In the genomic region with DNA sequence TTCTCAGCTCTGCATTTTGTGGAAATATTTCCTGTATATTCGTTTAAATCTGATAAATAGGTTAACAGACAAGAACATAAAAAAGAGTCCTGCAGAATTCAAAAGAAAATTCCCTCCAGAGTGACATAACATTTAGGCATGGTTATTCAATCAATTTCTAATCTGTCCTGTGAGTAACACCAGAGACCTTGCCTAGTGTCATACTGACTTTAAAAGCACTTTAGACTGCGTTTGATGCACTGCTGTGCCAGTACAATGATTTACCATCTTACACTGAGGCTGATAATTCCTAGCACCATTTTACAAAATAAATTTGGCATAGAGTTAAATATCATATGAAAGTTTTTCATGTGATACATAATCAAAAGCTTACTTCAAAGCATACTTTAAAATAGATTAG, we compare ENCODE assay signal across 24 cellular contexts. TPM values are rescaled to one million over a fixed set of nuclear protein-coding genes. Genes with fewer than 3 reads are reported as not detected.
DNase-seq lines count a peak whose midpoint lies in the region; ATAC-seq, FAIRE-seq and TF ChIP-seq lines count a peak whose summit lies in the region.
"Had no signal": no experiment of that assay in that cellular context is flagged by ENCODE, and none has a peak within 500 bp of the region (broad histone marks: within the 10 kb centered on the region; RNA-seq: fewer than 3 reads in every experiment).

No MANE protein-coding gene starts in this region.

- H3K4me1 ChIP-seq in GM12878 (ENCODE audit: control insufficient read depth, insufficient read depth, low read length), result no peaks in the 10 kb centered on the region
- no peaks in the 10 kb centered on the region for H3K4me1 ChIP-seq in HepG2 (ENCODE audit: insufficient read depth, low read length)
- H3K4me1 ChIP-seq: BE2C; BLaER1 treated with 17β-estradiol and CSF1 and Interleukin-3, amounts not matched to agents 10 nM and 100 nM had no signal

- no peak overlapping the region for H3K9ac ChIP-seq in GM12878 (ENCODE audit: control insufficient read depth, insufficient read depth, low read length)
- H3K9ac ChIP-seq in HepG2 (ENCODE audit: insufficient read depth, low read depth, low read length), result no peak overlapping the region
- H3K9ac ChIP-seq: BLaER1 treated with 17β-estradiol and CSF1 and Interleukin-3, amounts not matched to agents 10 nM and 100 nM had no signal

- H4K20me1 ChIP-seq in GM12878 (ENCODE audit: control insufficient read depth, insufficient read depth) (no peaks in the 10 kb centered on the region), HepG2 (ENCODE audit: insufficient read depth, low read length) (peaks cover 10% of the 10 kb centered on the region)
- H4K20me1 ChIP-seq: BLaER1 treated with 17β-estradiol and CSF1 and Interleukin-3, amounts not matched to agents 10 nM and 100 nM had no signal

- no TSS peak for BruUV-seq in GM12878 (replicated peaks; lab: Mats Ljungman, UMichigan)
- BruUV-seq in HepG2 (replicated peaks; lab: Mats Ljungman, UMichigan), result no TSS peak

- H3K4me3 ChIP-seq in GM12878 (no peak overlapping the region), HepG2 (replicated peaks in 1 of 3; ENCODE audit: insufficient read depth in 1 of 3, low read depth in 2 of 3, low read length in 3 of 3) (no peak overlapping the region)
- H3K4me3 ChIP-seq: BLaER1 treated with 17β-estradiol and CSF1 and Interleukin-3, amounts not matched to agents 10 nM and 100 nM; GM23338 had no signal

- CTCF ChIA-PET in GM12878 (lab: Yijun Ruan, JAX) (interaction anchor here (1.3 to 1.7 kb wide), 2 partner anchors 12 to 16 kb away, joined by 5 to 15 read pairs; no protein-coding TSS in a partner anchor), HepG2 (lab: Yijun Ruan, JAX; ENCODE audit: low intra/inter-chr PET ratio, low total read pairs) (no interaction called here)

- no peak for TF ChIP-seq POLR2A in GM12878 (IDR thresholded peaks at IDR 0.05; ENCODE audit: low read depth, low read length)
- no peak for TF ChIP-seq POLR2A in HepG2 (IDR thresholded peaks at IDR 0.05; ENCODE audit: insufficient read depth in 1 of 2, low read depth in 2 of 2, low read length in 2 of 2)

- in situ Hi-C loops in GM12878 (cut with MboI), result no loop called here
- in situ Hi-C loops in HepG2 (cut with HindIII; ENCODE audit: extremely low pct_ligation_motif_present, low pct_unique_long_range_greater_than_20kb), result no loop called here

- intact Hi-C loops in GM12878 (cut with micrococcal nuclease; ENCODE audit: unreplicated experiment), result no loop called here
- intact Hi-C loops in HepG2 (cut with micrococcal nuclease; ENCODE audit: unreplicated experiment), result no loop called here

- SMC1A ChIA-PET in GM12878 (lab: Charles Lee; ENCODE audit: uncharacterized antibody, unreplicated experiment), result interaction anchor here (0.7 to 1.7 kb wide), 5 partner anchors 12 to 564 kb away, joined by 3 to 5 read pairs (median 3); no protein-coding TSS in a partner anchor

- no peaks in the 10 kb centered on the region for H3K27me3 ChIP-seq in GM12878 (replicated peaks in 1 of 2; ENCODE audit: control insufficient read depth in 2 of 2, insufficient read depth in 2 of 2, low read length in 1 of 2)
- H3K27me3 ChIP-seq in HepG2 (ENCODE audit: control insufficient read depth in 1 of 2, insufficient read depth in 2 of 2, low read length in 2 of 2), result no peaks in the 10 kb centered on the region
- H3K27me3 ChIP-seq: BE2C; BLaER1 treated with 17β-estradiol and CSF1 and Interleukin-3, amounts not matched to agents 10 nM and 100 nM had no signal

- POLR2A ChIA-PET in GM12878 (lab: Charles Lee) (no interaction called here), HepG2 (lab: Yijun Ruan, JAX) (no interaction called here)

- peak; percentile 68 for FAIRE-seq in GM12878 (lab: Jason Lieb, UNC)
- no peak for FAIRE-seq in HepG2 (lab: Jason Lieb, UNC)
- FAIRE-seq: A204.1, D721Med, GM18507 had no signal

- WGBS in GM12878 (ENCODE audit: insufficient coverage, insufficient replicate concordance, low lambda C conversion rate, missing lambda C conversion rate), result 4% methylated on average over 2 of the region's 2 CpGs
- 43% methylated on average over 2 of the region's 2 CpGs for WGBS in HepG2 (ENCODE audit: low lambda C conversion rate)

- no peaks in the 10 kb centered on the region for H3K79me2 ChIP-seq in GM12878 (ENCODE audit: control insufficient read depth, insufficient read depth, low read length)
- no peaks in the 10 kb centered on the region for H3K79me2 ChIP-seq in HepG2 (ENCODE audit: insufficient read depth, low read length)

- RAD21 ChIA-PET in GM12878 (lab: Charles Lee; ENCODE audit: unreplicated experiment), result interaction anchor here (1.2 to 1.4 kb wide), 3 partner anchors 16 to 596 kb away, joined by 3 read pairs; no protein-coding TSS in a partner anchor

- H3K9me3 ChIP-seq in GM12878 (replicated peaks; ENCODE audit: control insufficient read depth, insufficient read depth, low read length) (no peaks in the 10 kb centered on the region; the same call in 2 of the 3 replicates), HepG2 (ENCODE audit: low read length) (no peaks in the 10 kb centered on the region)
- H3K9me3 ChIP-seq: BE2C; BLaER1 treated with 17β-estradiol and CSF1 and Interleukin-3, amounts not matched to agents 10 nM and 100 nM had no signal

- H3K36me3 ChIP-seq in GM12878 (ENCODE audit: control insufficient read depth in 2 of 2, insufficient read depth in 2 of 2, low read length in 1 of 2), result no peaks in the 10 kb centered on the region
- peaks cover 8 to 71% of the 10 kb centered on the region in 2 experiments for H3K36me3 ChIP-seq in HepG2 (replicated peaks in 1 of 2; ENCODE audit: control insufficient read depth in 1 of 2, insufficient read depth in 2 of 2, low read length in 2 of 2)
- H3K36me3 ChIP-seq: BE2C; BLaER1 treated with 17β-estradiol and CSF1 and Interleukin-3, amounts not matched to agents 10 nM and 100 nM had no signal

- TF ChIP-seq CTCF in GM12878 (IDR thresholded peaks at IDR 0.05 in 2 of 3, conservative IDR thresholded peaks at IDR 0.05 in 1 of 3; ENCODE audit: control insufficient read depth in 2 of 3, extremely low read depth in 1 of 3, insufficient read depth in 1 of 3, low read depth in 3 of 3, low read length in 3 of 3) (no peak), HepG2 (CRISPR knock-in tag; IDR thresholded peaks at IDR 0.05) (no peak)

- ATAC-seq in GM12878 (peak; percentile 39; the same call in 2 of the 3 replicates), HepG2 (peak; percentile 41; the same call in 1 of the 3 replicates)
- ATAC-seq: GM23338, HCT116 had no signal

- H3K27ac ChIP-seq in GM12878 (ENCODE audit: control insufficient read depth, insufficient read depth) (no peak overlapping the region), HepG2 (ENCODE audit: extremely low read length, insufficient read depth, low read length) (no peak overlapping the region)
- H3K27ac ChIP-seq: 22Rv1; BLaER1 treated with 17β-estradiol and CSF1 and Interleukin-3, amounts not matched to agents 10 nM and 100 nM had no signal

- DNase-seq in NCI-H146 (lab: John Stamatoyannopoulos, UW) (peak; percentile 0), NCI-H146 treated with DMSO at 0.1 percent for 48 hours (lab: John Stamatoyannopoulos, UW; ENCODE audit: unreplicated experiment) (no peak), NCI-H69 (lab: John Stamatoyannopoulos, UW) (peak; percentile 15), GM12878 (ENCODE audit: low read depth, low spot score) (no peak), HepG2 (ENCODE audit: low spot score) (no peak), NCI-H524 (lab: John Stamatoyannopoulos, UW) (no peak), glomerular visceral epithelial cell (ENCODE audit: extremely low spot score) (no peak), NCI-H2081 treated with DMSO at 0.1 percent for 48 hours (lab: John Stamatoyannopoulos, UW) (no peak)
- DNase-seq: AML-193; BE2C; CD4-positive, alpha-beta T cell; CD8-positive, alpha-beta memory T cell; DMS 273 treated with DMSO at 0.1 percent for 48 hours; DMS79; EL; GDM1; H9 had no signal

- TF ChIP-seq RAD21 in GM12878 (IDR thresholded peaks at IDR 0.05; ENCODE audit: insufficient read depth, low read depth, low read length), result no peak
- TF ChIP-seq RAD21 in HepG2 (CRISPR knock-in tag; IDR thresholded peaks at IDR 0.05), result no peak

- H3K4me2 ChIP-seq in GM12878 (ENCODE audit: control insufficient read depth, insufficient read depth) (no peak overlapping the region), HepG2 (ENCODE audit: low read depth, low read length) (no peak overlapping the region)
- H3K4me2 ChIP-seq: BLaER1 treated with 17β-estradiol and CSF1 and Interleukin-3, amounts not matched to agents 10 nM and 100 nM; GM23338 had no signal

- H2AFZ ChIP-seq in GM12878 (ENCODE audit: control insufficient read depth, low read depth, low read length), result no peak overlapping the region
- no peak overlapping the region for H2AFZ ChIP-seq in HepG2 (ENCODE audit: low read length)
- H2AFZ ChIP-seq: GM23338 had no signal

- TF ChIP-seq EP300 in GM12878 (IDR thresholded peaks at IDR 0.05; ENCODE audit: borderline replicate concordance in 1 of 2, control insufficient read depth in 1 of 2, low read depth in 2 of 2, low read length in 2 of 2) (no peak), HepG2 (IDR thresholded peaks at IDR 0.05; ENCODE audit: low read depth in 2 of 2, low read length in 2 of 2) (no peak), HepG2 (CRISPR knock-in tag; IDR thresholded peaks at IDR 0.05; ENCODE audit: borderline replicate concordance) (no peak)

RNA-seq across cellular contexts. Expression of a gene that starts 35.5 kb away (rescaled TPM):
- 28.6 and 30.0 TPM in 2 replicates for total RNA-seq in GM12878 (2013; cell fraction: nucleolus; rRNA removed)
- 8.5 and 11.1 TPM in 2 replicates for total RNA-seq in GM12878 (2014; rRNA removed)
- 6.9 and 11.1 TPM in 2 replicates for total RNA-seq in GM12878 (2014; rRNA removed; fragmentation: Illumina TruSeq; extraction: Trizol)
- total RNA-seq in GM12878 (2021), result 4.5 and 5.6 TPM in 2 replicates
- 1.0 TPM for polyA plus RNA-seq in GM12878 (2011; ENCODE audit: low read depth)
- polyA plus RNA-seq in GM12878 (2011; rRNA removed), result 4.5 and 8.0 TPM in 2 replicates
- polyA plus RNA-seq in GM12878 (2011; cell fraction: cytosol; rRNA removed), result 2.9 and 4.3 TPM in 2 replicates
- polyA plus RNA-seq in GM12878 (2011; cell fraction: nucleus; rRNA removed), result 2.7 and 2.8 TPM in 2 replicates
- polyA plus RNA-seq in GM12878 (2012), result 0.95 and 1.5 TPM in 2 replicates
- 5.5 and 7.2 TPM in 2 replicates for polyA plus RNA-seq in GM12878 (2014; fragmentation: Illumina TruSeq; extraction: Trizol)
- polyA plus RNA-seq in GM12878 (2014; fragmentation: Nextera tagmentation; extraction: Ambion mirVana), result 1 to 10 TPM; 6.1 to 7.4 TPM
- 3.3 and 3.8 TPM in 2 replicates for polyA plus RNA-seq in GM12878 (2014; rRNA removed)
- polyA plus RNA-seq in GM12878 (2016; fragmentation: Nextera tagmentation; extraction: Ambion mirVana), result 1 to 10 TPM; 2.3 to 3.3 TPM
- 9.1 TPM in 2 replicates for polyA minus RNA-seq in GM12878 (2011; rRNA and poly(A)+ RNA removed)
- 1.6 and 2.8 TPM in 2 replicates for polyA minus RNA-seq in GM12878 (2011; cell fraction: cytosol; rRNA and poly(A)+ RNA removed)
- 6.6 and 10.2 TPM in 2 replicates for polyA minus RNA-seq in GM12878 (2011; cell fraction: nucleus; rRNA and poly(A)+ RNA removed)
- total RNA-seq in HepG2 (2016; rRNA removed; fragmentation: Illumina TruSeq; extraction: Trizol), result 0.02 TPM in 1 of 2 replicates, not detected in the other
- total RNA-seq in HepG2 (2016; cell fraction: cytosol; rRNA removed; fragmentation: Illumina TruSeq; extraction: Trizol; ENCODE audit: low read depth), result not detected in 2 replicates
- total RNA-seq in HepG2 (2016; cell fraction: insoluble cytoplasmic fraction; rRNA removed; fragmentation: Illumina TruSeq; extraction: Trizol), result 0.15 TPM in 1 of 2 replicates, not detected in the other
- 0.21 TPM in 1 of 2 replicates, not detected in the other for total RNA-seq in HepG2 (2016; cell fraction: membrane; rRNA removed; fragmentation: Illumina TruSeq; extraction: Trizol)
- not detected in 2 replicates for total RNA-seq in HepG2 (2016; cell fraction: nucleus; rRNA removed; fragmentation: Illumina TruSeq; extraction: Trizol)
- polyA plus RNA-seq in HepG2 (2011; rRNA removed), result 0.18 TPM in 1 of 2 replicates, not detected in the other
- 0.09 TPM in 1 of 2 replicates, not detected in the other for polyA plus RNA-seq in HepG2 (2011; cell fraction: cytosol; rRNA removed)
- 0.03 TPM in 1 of 2 replicates, not detected in the other for polyA plus RNA-seq in HepG2 (2011; cell fraction: nucleus; rRNA removed)
- 0.20 and 0.66 TPM in 2 replicates for polyA plus RNA-seq in HepG2 (2012)
- polyA plus RNA-seq in HepG2 (2016; cell fraction: cytosol; fragmentation: Illumina TruSeq; extraction: Trizol; ENCODE audit: low read depth), result not detected in 2 replicates
- not detected in 2 replicates for polyA plus RNA-seq in HepG2 (2016; cell fraction: insoluble cytoplasmic fraction; fragmentation: Illumina TruSeq; extraction: Trizol; ENCODE audit: low read depth)
- polyA plus RNA-seq in HepG2 (2016; cell fraction: membrane; fragmentation: Illumina TruSeq; extraction: Trizol; ENCODE audit: low read depth), result not detected in 2 replicates
- not detected in 2 replicates for polyA plus RNA-seq in HepG2 (2016; cell fraction: nucleus; fragmentation: Illumina TruSeq; extraction: Trizol; ENCODE audit: insufficient read depth, low read depth)
- polyA minus RNA-seq in HepG2 (2011; rRNA and poly(A)+ RNA removed; ENCODE audit: low replicate concordance), result not detected in 2 replicates
- not detected in 2 replicates for polyA minus RNA-seq in HepG2 (2011; cell fraction: cytosol; rRNA and poly(A)+ RNA removed)
- 0.26 and 0.87 TPM in 2 replicates for polyA minus RNA-seq in HepG2 (2011; cell fraction: nucleus; rRNA and poly(A)+ RNA removed)
- total RNA-seq: CD8-positive, alpha-beta memory T cell had no signal

Comparison
In these comparisons a context has a peak if more than half of its experiments do, and no peak if none do; other contexts are left out.
1. DNase-seq: peak in NCI-H146 (single experiment) and NCI-H69 (single experiment); none in NCI-H146 treated with DMSO at 0.1 percent for 48 hours (single experiment), GM12878 (single experiment), HepG2 (single experiment), NCI-H524 (0 of 2), glomerular visceral epithelial cell (single experiment) and NCI-H2081 treated with DMSO at 0.1 percent for 48 hours (single experiment).